26 cellular contexts compared by ENCODE assay signal in the genomic region with DNA sequence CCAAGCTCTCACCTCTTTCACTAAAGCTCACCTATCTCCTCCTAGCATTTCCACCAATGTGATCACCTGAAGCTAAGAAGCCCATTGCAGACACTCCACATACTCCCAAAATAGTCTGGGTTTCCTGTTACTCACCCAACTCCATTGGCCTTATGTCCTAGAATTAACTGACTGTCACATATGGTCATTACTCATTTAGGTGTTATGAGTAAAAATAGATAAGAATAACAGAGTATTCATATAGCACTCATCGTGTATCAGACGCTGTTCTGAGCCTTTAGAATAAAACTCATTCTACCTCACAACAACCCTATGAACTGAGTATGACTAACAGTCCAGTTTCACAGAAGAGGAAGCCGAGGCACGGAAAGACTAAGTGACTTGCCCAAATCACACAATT.
A peak's percentile ranks its signal among the peaks of the same experiment; 100 is the strongest.
DNase-seq lines count a peak whose midpoint lies in the region; ATAC-seq, FAIRE-seq and TF ChIP-seq lines count a peak whose summit lies in the region.
"Had no signal": no experiment of that assay in that cellular context is flagged by ENCODE, and none has a peak within 500 bp of the region (broad histone marks: within the 10 kb centered on the region; RNA-seq: fewer than 3 reads in every experiment).

No MANE protein-coding gene starts in this region.

- no peak for FAIRE-seq in astrocyte (lab: Jason Lieb, UNC)
- FAIRE-seq: GM12892, HTR-8/SVneo, K562 had no signal

- peak; percentile 39 to 77 for ATAC-seq in activated naive CD4-positive, alpha-beta T cell treated with anti-CD3 and anti-CD28 coated beads, Interleukin-2, amount 50 U/mL, for 72 hours
- ATAC-seq in HG03139 (IDR thresholded peaks at IDR 0.05; ENCODE audit: unreplicated experiment): no peak
- ATAC-seq in activated CD8-positive, alpha-beta T cell treated with anti-CD3 and anti-CD28 coated beads for 36 hours: no peak
- ATAC-seq: GM23338, K562, PC-3, Right ventricle myocardium inferior had no signal

- DNase-seq in activated naive CD4-positive, alpha-beta T cell treated with anti-CD3 and anti-CD28 coated beads, Interleukin-2, amount 50 U/mL, for 72 hours (ENCODE audit: low spot score in 2 of 2): no peak
- no peak for DNase-seq in activated naive CD4-positive, alpha-beta T cell (lab: John Stamatoyannopoulos, UW)
- DNase-seq in astrocyte (ENCODE audit: low read depth) (no peak), myocyte (ENCODE audit: low read depth) (peak; percentile 19), NCI-H1048 (lab: John Stamatoyannopoulos, UW) (no peak)
- DNase-seq in activated CD8-positive, alpha-beta T cell treated with anti-CD3 and anti-CD28 coated beads for 36 hours: no peak
- DNase-seq: Calu3; DMS79 treated with DMSO at 0.1 percent for 48 hours; GF-D8; H9; Kasumi-1; MG63; NCI-H1417; NCI-H1694; NCI-H2029 treated with DMSO at 0.1 percent for 48 hours; NCI-H446 treated with DMSO at 0.1 percent for 48 hours; NCI-H82; NK-92 treated with Interleukin-12 subunit alpha and Interleukin-12 subunit beta, amount 100 ng/mL, for 24 hours; PC-3; SJCRH30 had no signal

- no peak overlapping the region for H2AFZ ChIP-seq in astrocyte (ENCODE audit: low read depth, low read length)
- H2AFZ ChIP-seq: GM23338 had no signal

- TF ChIP-seq CTCF in astrocyte (IDR thresholded peaks at IDR 0.05; ENCODE audit: insufficient read depth, low read depth, low read length): no peak
- no peak for TF ChIP-seq CTCF in activated CD8-positive, alpha-beta T cell treated with anti-CD3 and anti-CD28 coated beads for 36 hours (IDR thresholded peaks at IDR 0.05)

- no peak overlapping the region for H3K4me3 Mint-ChIP-seq in astrocyte (ENCODE audit: unreplicated experiment)
- H3K4me3 Mint-ChIP-seq in activated CD8-positive, alpha-beta T cell treated with anti-CD3 and anti-CD28 coated beads for 36 hours: no peak overlapping the region
- H3K4me3 Mint-ChIP-seq: GM23338, H9 had no signal

- no peaks in the 10 kb centered on the region for H3K27me3 ChIP-seq in astrocyte (ENCODE audit: insufficient read depth, low read length)
- H3K27me3 ChIP-seq: SJCRH30 had no signal

- H3K4me1 Mint-ChIP-seq in astrocyte (ENCODE audit: low read depth, unreplicated experiment): no peaks in the 10 kb centered on the region
- H3K4me1 Mint-ChIP-seq in activated CD8-positive, alpha-beta T cell treated with anti-CD3 and anti-CD28 coated beads for 36 hours (ENCODE audit: low read depth): no peaks in the 10 kb centered on the region

- CTCF ChIA-PET in activated CD8-positive, alpha-beta T cell treated with anti-CD3 and anti-CD28 coated beads for 36 hours (lab: Charles Lee): interaction anchor here (1.0 to 1.9 kb wide), 3 partner anchors 13 to 163 kb away, joined by 3 to 4 read pairs (median 4); no protein-coding TSS in a partner anchor

- H3K4me2 ChIP-seq in astrocyte (ENCODE audit: low read length): peak overlapping the region; percentile 51
- H3K4me2 ChIP-seq: GM23338 had no signal

- H3K27me3 Mint-ChIP-seq in astrocyte (ENCODE audit: low read depth, unreplicated experiment): peaks cover 18% of the 10 kb centered on the region
- peaks cover 1% of the 10 kb centered on the region for H3K27me3 Mint-ChIP-seq in activated CD8-positive, alpha-beta T cell treated with anti-CD3 and anti-CD28 coated beads for 36 hours

- POLR2A ChIA-PET in activated CD8-positive, alpha-beta T cell treated with anti-CD3 and anti-CD28 coated beads for 36 hours (lab: Charles Lee): no interaction called here

- no peaks in the 10 kb centered on the region for H3K9me3 ChIP-seq in astrocyte (ENCODE audit: insufficient read depth, low read depth, low read length)
- H3K9me3 ChIP-seq: MG63, SJCRH30 had no signal

- H3K4me1 ChIP-seq in astrocyte (ENCODE audit: insufficient read depth, low read length): peaks cover 2% of the 10 kb centered on the region
- H3K4me1 ChIP-seq: SJCRH30 had no signal

- no peaks in the 10 kb centered on the region for H3K36me3 ChIP-seq in astrocyte (ENCODE audit: insufficient read depth, low read length)
- H3K36me3 ChIP-seq: MG63, SJCRH30 had no signal

- H3K27ac Mint-ChIP-seq in activated naive CD4-positive, alpha-beta T cell treated with anti-CD3 and anti-CD28 coated beads, Interleukin-2, amount 50 U/mL, for 72 hours: no peak overlapping the region
- no peak overlapping the region for H3K27ac Mint-ChIP-seq in astrocyte (ENCODE audit: unreplicated experiment)
- H3K27ac Mint-ChIP-seq in activated CD8-positive, alpha-beta T cell treated with anti-CD3 and anti-CD28 coated beads for 36 hours: no peak overlapping the region
- H3K27ac Mint-ChIP-seq: GM23338, H9 had no signal

- H3K9me3 Mint-ChIP-seq in activated naive CD4-positive, alpha-beta T cell treated with anti-CD3 and anti-CD28 coated beads, Interleukin-2, amount 50 U/mL, for 72 hours: peaks cover 0 to 4% of the 10 kb centered on the region in 2 donors
- no peaks in the 10 kb centered on the region for H3K9me3 Mint-ChIP-seq in astrocyte (ENCODE audit: unreplicated experiment)
- no peaks in the 10 kb centered on the region for H3K9me3 Mint-ChIP-seq in activated CD8-positive, alpha-beta T cell treated with anti-CD3 and anti-CD28 coated beads for 36 hours
- H3K9me3 Mint-ChIP-seq: GM23338, H9 had no signal

- no peaks in the 10 kb centered on the region for H3K79me2 ChIP-seq in astrocyte (ENCODE audit: insufficient read depth, low read length)

- no peak overlapping the region for H3K9ac ChIP-seq in astrocyte (ENCODE audit: low read length)

- H4K20me1 ChIP-seq in astrocyte (ENCODE audit: insufficient read depth, low read length): no peaks in the 10 kb centered on the region

- H3K4me3 ChIP-seq in astrocyte (ENCODE audit: insufficient read depth, low read depth, low read length): no peak overlapping the region
- H3K4me3 ChIP-seq: GM23338, K562, MG63, SJCRH30 had no signal

- H3K36me3 Mint-ChIP-seq in activated naive CD4-positive, alpha-beta T cell treated with anti-CD3 and anti-CD28 coated beads, Interleukin-2, amount 50 U/mL, for 72 hours: no peaks in the 10 kb centered on the region
- peaks cover 2% of the 10 kb centered on the region for H3K36me3 Mint-ChIP-seq in astrocyte (ENCODE audit: low read depth, unreplicated experiment)
- H3K36me3 Mint-ChIP-seq in activated CD8-positive, alpha-beta T cell treated with anti-CD3 and anti-CD28 coated beads for 36 hours (ENCODE audit: low read depth): no peaks in the 10 kb centered on the region

- intact Hi-C loops in activated CD8-positive, alpha-beta T cell treated with anti-CD3 and anti-CD28 coated beads for 36 hours (cut with micrococcal nuclease): no loop called here

- H3K27ac ChIP-seq in astrocyte (ENCODE audit: low read depth, low read length): no peak overlapping the region
- H3K27ac ChIP-seq: SJCRH30 had no signal

Comparison
In these comparisons a context has a peak if more than half of its experiments do, and no peak if none do; other contexts are left out.
1. ATAC-seq: peak in activated naive CD4-positive, alpha-beta T cell treated with anti-CD3 and anti-CD28 coated beads, Interleukin-2, amount 50 U/mL, for 72 hours (2 of 2); none in HG03139 (single experiment) and activated CD8-positive, alpha-beta T cell treated with anti-CD3 and anti-CD28 coated beads for 36 hours (single experiment).